8 cellular contexts compared by ENCODE assay signal in genomic region chr7:5514440-5515035, GRCh38. TPM values are rescaled to one million over a fixed set of nuclear protein-coding genes. Genes with fewer than 3 reads are reported as not detected.
DNase-seq lines count a peak whose midpoint lies in the region; ATAC-seq, FAIRE-seq and TF ChIP-seq lines count a peak whose summit lies in the region.

No MANE protein-coding gene starts in this region.

- H3K4me3 Mint-ChIP-seq in activated CD4-positive, alpha-beta T cell treated with anti-CD3 and anti-CD28 coated beads, Interleukin-2, amount 10 ng/mL, durations not matched to agents 24 days and 14 days: peak overlapping the region; percentile 100

- H2AFZ ChIP-seq in keratinocyte (ENCODE audit: control insufficient read depth, low read length): no peak overlapping the region

- H3K4me2 ChIP-seq in keratinocyte (ENCODE audit: control insufficient read depth, extremely low read depth, insufficient read depth, low read depth, low read length): peak overlapping the region; percentile 65

- peaks cover 16% of the 10 kb centered on the region for H3K4me1 Mint-ChIP-seq in activated CD4-positive, alpha-beta T cell treated with anti-CD3 and anti-CD28 coated beads, Interleukin-2, amount 10 ng/mL, durations not matched to agents 24 days and 14 days

- H3K36me3 Mint-ChIP-seq in activated CD4-positive, alpha-beta T cell treated with anti-CD3 and anti-CD28 coated beads, Interleukin-2, amount 10 ng/mL, durations not matched to agents 24 days and 14 days (ENCODE audit: low read depth): no peaks in the 10 kb centered on the region

- H3K27me3 ChIP-seq in adrenal gland (no peaks in the 10 kb centered on the region), keratinocyte (ENCODE audit: control insufficient read depth, extremely low read depth, insufficient read depth, low read length) (no peaks in the 10 kb centered on the region), testis (no peaks in the 10 kb centered on the region)

- no peak for ATAC-seq in GM18520 (IDR thresholded peaks at IDR 0.05; ENCODE audit: unreplicated experiment)
- ATAC-seq in GM21528 (IDR thresholded peaks at IDR 0.05; ENCODE audit: low FRiP score, unreplicated experiment): no peak

- TF ChIP-seq CTCF in adrenal gland (IDR thresholded peaks at IDR 0.05): no peak
- TF ChIP-seq CTCF in keratinocyte (optimal IDR thresholded peaks at IDR 0.05 in 1 of 3, IDR thresholded peaks at IDR 0.05 in 1 of 3, conservative IDR thresholded peaks at IDR 0.05 in 1 of 3; ENCODE audit: extremely low read depth in 1 of 3, insufficient read depth in 2 of 3, low read length in 3 of 3): no peak
- TF ChIP-seq CTCF in testis (IDR thresholded peaks at IDR 0.05): no peak

- H3K36me3 ChIP-seq in adrenal gland (replicated peaks in 1 of 2) (no peaks in the 10 kb centered on the region), keratinocyte (ENCODE audit: control insufficient read depth in 2 of 2, extremely low read depth in 1 of 2, insufficient read depth in 2 of 2, low read length in 2 of 2) (no peaks in the 10 kb centered on the region), testis (ENCODE audit: low read depth, missing control alignments) (no peaks in the 10 kb centered on the region)

- H4K20me1 ChIP-seq in keratinocyte (ENCODE audit: control insufficient read depth, extremely low read depth, insufficient read depth, low read length): no peaks in the 10 kb centered on the region

- WGBS in adrenal gland, 4 donors: 76 to 82% (median 79%) methylated on average over 13 to 15 of the region's 15 CpGs
- WGBS in testis, 2 donors: 52 to 65% methylated on average over 13 to 15 of the region's 15 CpGs

- peak overlapping the region; percentile 97 for H3K9ac ChIP-seq in keratinocyte (ENCODE audit: control insufficient read depth, extremely low read depth, insufficient read depth, low read length)

- peak overlapping the region; percentile 100 for H3K27ac Mint-ChIP-seq in activated CD4-positive, alpha-beta T cell treated with anti-CD3 and anti-CD28 coated beads, Interleukin-2, amount 10 ng/mL, durations not matched to agents 24 days and 14 days

- peaks cover 31% of the 10 kb centered on the region for H3K79me2 ChIP-seq in keratinocyte (ENCODE audit: control insufficient read depth, insufficient read depth, low read length)

- peaks cover 4 to 14% of the 10 kb centered on the region in 2 donors for H3K4me1 ChIP-seq in adrenal gland (replicated peaks in 1 of 2)
- peaks cover 14% of the 10 kb centered on the region for H3K4me1 ChIP-seq in keratinocyte (ENCODE audit: control insufficient read depth, extremely low read depth, insufficient read depth, low read length)
- peaks cover 15% of the 10 kb centered on the region for H3K4me1 ChIP-seq in testis

- TF ChIP-seq POLR2A in adrenal gland (IDR thresholded peaks at IDR 0.05) (no peak), testis (IDR thresholded peaks at IDR 0.05) (no peak)

- dilution Hi-C loops in keratinocyte (cut with MboI; ENCODE audit: extremely low pct_ligation_motif_present, low sequenced_read_pairs): no loop called here

- H3K27ac ChIP-seq in adrenal gland (peak overlapping the region in 4 of 5 donors; percentile 87 to 99 (median 96)), keratinocyte (ENCODE audit: control insufficient read depth, insufficient read depth, low read length) (peak overlapping the region; percentile 97), testis (peak overlapping the region; percentile 96 to 98)

- intact Hi-C loops in activated CD4-positive, alpha-beta T cell treated with anti-CD3 and anti-CD28 coated beads, Interleukin-2, amount 10 ng/mL, durations not matched to agents 24 days and 14 days (cut with micrococcal nuclease): no loop called here
- intact Hi-C loops in adrenal gland (cut with DNase I) (no loop called here), testis (cut with DNase I; ENCODE audit: low total_unique reads) (no loop called here)

- peaks cover 2% of the 10 kb centered on the region for H3K27me3 Mint-ChIP-seq in activated CD4-positive, alpha-beta T cell treated with anti-CD3 and anti-CD28 coated beads, Interleukin-2, amount 10 ng/mL, durations not matched to agents 24 days and 14 days

- H3K4me3 ChIP-seq in adrenal gland (peak overlapping the region in 1 of 4 donors; percentile 69), keratinocyte (ENCODE audit: control insufficient read depth in 2 of 3, extremely low read depth in 1 of 3, insufficient read depth in 2 of 3, low read depth in 1 of 3, low read length in 3 of 3) (peak overlapping the region; percentile 90 to 100 (median 96)), testis (peak overlapping the region; percentile 88 to 100)

- H3K9me3 ChIP-seq in adrenal gland (replicated peaks in 1 of 3) (no peaks in the 10 kb centered on the region), keratinocyte (ENCODE audit: control insufficient read depth, low read depth, low read length) (no peaks in the 10 kb centered on the region), testis (no peaks in the 10 kb centered on the region)

- no peak for FAIRE-seq in keratinocyte (lab: Jason Lieb, UNC)

- DNase-seq in activated CD4-positive, alpha-beta T cell treated with anti-CD3 and anti-CD28 coated beads, Interleukin-2, amount 10 ng/mL, durations not matched to agents 24 days and 14 days: no peak
- no peak for DNase-seq in activated CD4-positive, alpha-beta T cell treated with anti-CD3 and anti-CD28 coated beads, Interleukin-2, amount 50 U/mL, for 1 hour
- DNase-seq in adrenal gland (peak in 2 of 7 donors; percentile 36 to 57), keratinocyte (ENCODE audit: low read depth, low spot score) (no peak), testis (no peak), NCI-H128 (lab: John Stamatoyannopoulos, UW; ENCODE audit: unreplicated experiment) (no peak)

- no peaks in the 10 kb centered on the region for H3K9me3 Mint-ChIP-seq in activated CD4-positive, alpha-beta T cell treated with anti-CD3 and anti-CD28 coated beads, Interleukin-2, amount 10 ng/mL, durations not matched to agents 24 days and 14 days

- no peaks in the 10 kb centered on the region for H3K9me1 ChIP-seq in keratinocyte (ENCODE audit: control insufficient read depth, extremely low read depth, insufficient read depth, low read length)

RNA-seq across cellular contexts. Expression of gene FBXL18, which starts 0.9 kb away (rescaled TPM):
- 15.7 and 16.3 TPM in 2 replicates for total RNA-seq in activated CD4-positive, alpha-beta T cell treated with anti-CD3 and anti-CD28 coated beads, Interleukin-2, amount 10 ng/mL, durations not matched to agents 24 days and 14 days
- 10 to 100 TPM in 6 of 8 donors, 1 to 10 TPM in 2; 9.5 to 13.6 (median 12.3) TPM for total RNA-seq in adrenal gland
- polyA plus RNA-seq in adrenal gland: 1 to 10 TPM; 1.4 to 3.5 (median 2.7) TPM
- 3.4 to 8.8 TPM (median 3.6 TPM) in 3 replicates for polyA plus RNA-seq in keratinocyte
- polyA plus RNA-seq in keratinocyte (2011; ENCODE audit: low read depth): 2.7 TPM
- 3.6 and 8.5 TPM in 2 replicates for polyA plus RNA-seq in keratinocyte (2011; cell fraction: cytosol; rRNA removed)
- 9.9 and 14.7 TPM in 2 replicates for polyA plus RNA-seq in keratinocyte (2011; cell fraction: nucleus; rRNA removed)
- 5.2 and 14.5 TPM in 2 replicates for polyA plus RNA-seq in keratinocyte (2012; ENCODE audit: low replicate concordance)
- 8.8 to 24.4 TPM (median 10.1 TPM) in 3 replicates for polyA minus RNA-seq in keratinocyte
- polyA minus RNA-seq in keratinocyte (2011; cell fraction: cytosol; rRNA and poly(A)+ RNA removed): 25.5 TPM
- 24.0 and 26.2 TPM in 2 replicates for polyA minus RNA-seq in keratinocyte (2011; cell fraction: nucleus; rRNA and poly(A)+ RNA removed)
- total RNA-seq in testis: 10 to 100 TPM; 16.1 to 18.5 TPM
- polyA plus RNA-seq in testis (ENCODE audit: insufficient read depth, low read depth, low replicate concordance): 5.6 TPM

RNA-seq across cellular contexts. Expression of gene ACTB, which starts 15.9 kb away (rescaled TPM):
- 7,275 and 7,450 TPM in 2 replicates for total RNA-seq in activated CD4-positive, alpha-beta T cell treated with anti-CD3 and anti-CD28 coated beads, Interleukin-2, amount 10 ng/mL, durations not matched to agents 24 days and 14 days
- total RNA-seq in adrenal gland (1,000 to 10,000 TPM; 1,803 to 3,893 (median 2,465) TPM), testis (1,000 to 10,000 TPM; 2,150 to 2,308 TPM)
- polyA plus RNA-seq in adrenal gland (1,000 to 10,000 TPM; 3,628 to 7,592 (median 4,346) TPM), keratinocyte (1,228 to 8,235 TPM (median 2,524 TPM) in 3 replicates), testis (ENCODE audit: insufficient read depth, low read depth, low replicate concordance) (1,856 TPM)
- polyA plus RNA-seq in keratinocyte (2011; ENCODE audit: low read depth): 3,632 TPM
- 4,849 and 6,825 TPM in 2 replicates for polyA plus RNA-seq in keratinocyte (2011; cell fraction: cytosol; rRNA removed)
- polyA plus RNA-seq in keratinocyte (2011; cell fraction: nucleus; rRNA removed): 2,749 and 3,387 TPM in 2 replicates
- polyA plus RNA-seq in keratinocyte (2012; ENCODE audit: low replicate concordance): 4,481 and 9,157 TPM in 2 replicates
- 3,922 to 40,353 TPM (median 4,512 TPM) in 3 replicates for polyA minus RNA-seq in keratinocyte
- polyA minus RNA-seq in keratinocyte (2011; cell fraction: cytosol; rRNA and poly(A)+ RNA removed): 6,321 TPM
- 1,165 and 1,651 TPM in 2 replicates for polyA minus RNA-seq in keratinocyte (2011; cell fraction: nucleus; rRNA and poly(A)+ RNA removed)
